Comparison of ENCODE assay signal across 7 cellular contexts in the genomic region with DNA sequence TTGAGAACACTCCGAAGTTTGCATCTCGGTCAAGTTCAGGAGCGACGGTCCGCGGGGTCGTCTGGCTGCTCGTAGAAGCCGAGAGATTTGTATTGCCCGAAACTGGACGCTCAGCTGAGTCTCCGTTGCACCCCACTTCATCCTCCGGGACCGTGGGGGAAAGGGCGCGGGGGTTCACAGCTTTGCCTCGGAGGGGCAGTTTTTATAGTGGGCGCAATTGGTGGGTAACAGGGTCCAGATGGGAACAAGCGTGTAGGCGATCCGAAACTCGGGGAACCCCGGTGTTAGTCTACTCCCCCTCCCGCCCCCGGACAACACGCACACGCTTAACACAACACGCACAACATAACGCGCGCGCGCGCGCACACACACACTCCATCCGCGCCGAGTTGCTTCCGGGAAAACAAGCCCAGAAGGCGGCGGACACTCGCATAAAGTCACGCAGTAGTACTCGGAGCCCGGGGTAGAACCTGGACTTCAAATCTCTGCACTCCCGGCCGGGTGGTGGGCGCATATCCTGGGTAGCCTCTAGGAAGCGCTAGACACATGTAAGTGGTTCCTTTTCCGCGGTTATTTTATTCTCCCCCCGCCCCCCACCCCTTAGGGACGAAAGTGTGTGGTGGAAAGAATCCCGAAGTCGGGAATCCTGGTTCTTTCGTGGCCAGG. TPM values are rescaled to one million over a fixed set of nuclear protein-coding genes. Genes with fewer than 3 reads are reported as not detected.
A peak's percentile ranks its signal among the peaks of the same experiment; 100 is the strongest.
DNase-seq lines count a peak whose midpoint lies in the region; ATAC-seq, FAIRE-seq and TF ChIP-seq lines count a peak whose summit lies in the region.

No MANE protein-coding gene starts in this region.

- no peaks in the 10 kb centered on the region for H3K27me3 ChIP-seq in adrenal gland
- no peaks in the 10 kb centered on the region for H3K27me3 ChIP-seq in heart right ventricle
- no peaks in the 10 kb centered on the region for H3K27me3 ChIP-seq in tibial nerve

- H3K4me1 ChIP-seq in adrenal gland (replicated peaks in 1 of 2), result peaks cover 12 to 33% of the 10 kb centered on the region in 2 donors
- peaks cover 0 to 29% (median 20%) of the 10 kb centered on the region in 9 donors for H3K4me1 ChIP-seq in heart right ventricle
- H3K4me1 ChIP-seq in tibial nerve, result peaks cover 0 to 25% (median 13%) of the 10 kb centered on the region in 4 donors

- FAIRE-seq in GM18507 (lab: Jason Lieb, UNC), result peak; percentile 59

- H3K9me3 ChIP-seq in adrenal gland (replicated peaks in 1 of 3) (no peaks in the 10 kb centered on the region), heart right ventricle (peaks cover 0 to 13% (median 0%) of the 10 kb centered on the region in 11 donors), tibial nerve (peaks cover 0 to 12% (median 0%) of the 10 kb centered on the region in 4 donors)

- intact Hi-C loops in adrenal gland (cut with DNase I) (loop anchor here in 1 of 2 donors (10.0 kb wide), 1 partner anchor 370 kb away; no protein-coding TSS in a partner anchor), heart right ventricle (cut with DNase I) (loop anchor here (1.0 to 10.0 kb wide), 35 partner anchors 30 to 972 kb away; a partner anchor contains a TSS)

- WGBS in adrenal gland, 4 donors, result 0% methylated on average over 7 to 56 of the region's 56 CpGs
- 0% methylated on average over 56 of the region's 56 CpGs for WGBS in heart right ventricle, 2 donors
- WGBS in tibial nerve, 2 donors, result 1% methylated on average over 37 to 56 of the region's 56 CpGs

- peak in 1 of 2 donors; percentile 57 for TF ChIP-seq EP300 in tibial nerve (IDR thresholded peaks at IDR 0.05)

- TF ChIP-seq CTCF in adrenal gland (IDR thresholded peaks at IDR 0.05), result peak; percentile 22 to 78 (median 68)
- peak; percentile 52 to 83 (median 69) for TF ChIP-seq CTCF in heart right ventricle (IDR thresholded peaks at IDR 0.05)
- peak; percentile 54 to 86 (median 70) for TF ChIP-seq CTCF in tibial nerve (IDR thresholded peaks at IDR 0.05)

- peak overlapping the region; percentile 92 to 100 (median 99) for H3K27ac ChIP-seq in adrenal gland
- peak overlapping the region; percentile 98 to 100 (median 100) for H3K27ac ChIP-seq in heart right ventricle
- peak overlapping the region; percentile 98 to 100 (median 100) for H3K27ac ChIP-seq in tibial nerve

- H3K4me3 ChIP-seq in adrenal gland (peak overlapping the region; percentile 52 to 78 (median 55)), heart right ventricle (peak overlapping the region; percentile 73 to 97 (median 94)), tibial nerve (peak overlapping the region; percentile 77 to 97 (median 84))

- no peak for DNase-seq in GM18507 (ENCODE audit: extremely low spot score, insufficient read length, low read depth)
- DNase-seq in NCI-H1105 (lab: John Stamatoyannopoulos, UW), result peak; percentile 45
- peak; percentile 85 for DNase-seq in SW480 (ENCODE audit: low spot score)
- DNase-seq in adrenal gland, result peak; percentile 86 to 97 (median 93)
- peak; percentile 86 to 91 for DNase-seq in heart right ventricle
- DNase-seq in pons (ENCODE audit: low spot score), result peak; percentile 86
- peak; percentile 86 to 88 for DNase-seq in tibial nerve (ENCODE audit: low spot score in 2 of 2)

- H3K36me3 ChIP-seq in adrenal gland (replicated peaks in 1 of 2) (peaks cover 0 to 7% of the 10 kb centered on the region in 2 donors), heart right ventricle (peaks cover 0 to 19% (median 6%) of the 10 kb centered on the region in 9 donors), tibial nerve (peaks cover 0 to 14% (median 0%) of the 10 kb centered on the region in 3 donors)

- peak; percentile 27 to 58 (median 46) for ATAC-seq in heart right ventricle

- peak; percentile 45 to 86 for TF ChIP-seq POLR2A in adrenal gland (IDR thresholded peaks at IDR 0.05)
- TF ChIP-seq POLR2A in tibial nerve (IDR thresholded peaks at IDR 0.05), result peak in 1 of 2 donors; percentile 52

RNA-seq across cellular contexts. Expression of a gene that starts 1.0 kb away (rescaled TPM):
- total RNA-seq in adrenal gland (100 to 1,000 TPM in 1 of 8 donors, 10 to 100 TPM in 7; 37.8 to 250 (median 74.2) TPM), heart right ventricle (100 to 1,000 TPM in 3 of 10 donors, 10 to 100 TPM in 7; 47.0 to 209 (median 78.8) TPM), tibial nerve (100 to 1,000 TPM; 169 to 267 (median 192) TPM)
- polyA plus RNA-seq in adrenal gland (10 to 100 TPM; 35.9 to 54.9 (median 43.1) TPM), heart right ventricle (10 to 100 TPM; 48.8 to 78.3 TPM)
